In genomic region chr7:128454808-128455555, GRCh38 we compare ENCODE assay signal across 8 cellular contexts. TPM values are rescaled to one million over a fixed set of nuclear protein-coding genes. Genes with fewer than 3 reads are reported as not detected.
DNase-seq lines count a peak whose midpoint lies in the region; ATAC-seq and TF ChIP-seq lines count a peak whose summit lies in the region.

No MANE protein-coding gene starts in this region.

- H3K4me3 Mint-ChIP-seq in HFFc6 = peak overlapping the region; percentile 92
- H3K4me3 Mint-ChIP-seq in activated T-helper 2 cell treated with anti-CD3 and anti-CD28 coated beads, Interferon-gamma antibody, Interleukin-2, Interleukin-4, amounts not matched to agents 10 μg/mL and 5 μg/mL and 100 μg/mL, durations not matched to agents 14 hours and 24 hours and 36 hours (ENCODE audit: low read depth) = peak overlapping the region; percentile 88

- H3K36me3 ChIP-seq in A673 (ENCODE audit: insufficient read depth, low read length, poor library complexity, severe bottlenecking) (peaks cover 15% of the 10 kb centered on the region), stomach (peaks cover 0 to 12% (median 8%) of the 10 kb centered on the region in 4 donors)

- peaks cover 15% of the 10 kb centered on the region for H3K27me3 Mint-ChIP-seq in HFFc6 (ENCODE audit: insufficient read depth)
- H3K27me3 Mint-ChIP-seq in activated T-helper 2 cell treated with anti-CD3 and anti-CD28 coated beads, Interferon-gamma antibody, Interleukin-2, Interleukin-4, amounts not matched to agents 10 μg/mL and 5 μg/mL and 100 μg/mL, durations not matched to agents 14 hours and 24 hours and 36 hours (ENCODE audit: low read depth) = no peaks in the 10 kb centered on the region

- peak overlapping the region; percentile 99 for H3K27ac Mint-ChIP-seq in HFFc6
- peak overlapping the region; percentile 99 for H3K27ac Mint-ChIP-seq in activated T-helper 2 cell treated with anti-CD3 and anti-CD28 coated beads, Interferon-gamma antibody, Interleukin-2, Interleukin-4, amounts not matched to agents 10 μg/mL and 5 μg/mL and 100 μg/mL, durations not matched to agents 14 hours and 24 hours and 36 hours

- H3K9me3 ChIP-seq in A673 (ENCODE audit: low read depth, low read length, poor library complexity, severe bottlenecking) = no peaks in the 10 kb centered on the region
- H3K9me3 ChIP-seq in stomach = no peaks in the 10 kb centered on the region

- WGBS in stomach, 5 donors = 46 to 50% (median 47%) methylated on average over 23 to 26 of the region's 26 CpGs

- ATAC-seq in GM18505 (IDR thresholded peaks at IDR 0.05; ENCODE audit: unreplicated experiment) = no peak

- intact Hi-C loops in A673 (cut with micrococcal nuclease; ENCODE audit: unreplicated experiment) (no loop called here), stomach (cut with DNase I; ENCODE audit: low total_unique reads) (loop anchor here (5.0 kb wide), 1 partner anchor 33 kb away; no protein-coding TSS in a partner anchor)
- intact Hi-C loops in activated T-helper 2 cell treated with anti-CD3 and anti-CD28 coated beads, Interferon-gamma antibody, Interleukin-2, Interleukin-4, amounts not matched to agents 10 μg/mL and 5 μg/mL and 100 μg/mL, durations not matched to agents 14 hours and 24 hours and 36 hours (cut with micrococcal nuclease) = loop anchor here (1.0 to 10.0 kb wide), 4 partner anchors 46 to 600 kb away; partner anchors contain the start of genes IMPDH1 and RBM28

- peaks cover 5% of the 10 kb centered on the region; the same call in 1 of the 2 replicates for H3K36me3 Mint-ChIP-seq in HFFc6 (ENCODE audit: low read depth)
- peaks cover 42% of the 10 kb centered on the region for H3K36me3 Mint-ChIP-seq in activated T-helper 2 cell treated with anti-CD3 and anti-CD28 coated beads, Interferon-gamma antibody, Interleukin-2, Interleukin-4, amounts not matched to agents 10 μg/mL and 5 μg/mL and 100 μg/mL, durations not matched to agents 14 hours and 24 hours and 36 hours (ENCODE audit: low read depth)

- POLR2A ChIA-PET in A673 (lab: Charles Lee; ENCODE audit: low non-redundant PET) = no interaction called here

- H3K27ac ChIP-seq in A673 (ENCODE audit: low read depth, low read length, poor library complexity, severe bottlenecking) = peak overlapping the region; percentile 90
- H3K27ac ChIP-seq in stomach = peak overlapping the region; percentile 90 to 96 (median 95)

- no peaks in the 10 kb centered on the region for H3K9me3 Mint-ChIP-seq in HFFc6
- H3K9me3 Mint-ChIP-seq in activated T-helper 2 cell treated with anti-CD3 and anti-CD28 coated beads, Interferon-gamma antibody, Interleukin-2, Interleukin-4, amounts not matched to agents 10 μg/mL and 5 μg/mL and 100 μg/mL, durations not matched to agents 14 hours and 24 hours and 36 hours = no peaks in the 10 kb centered on the region

- DNase-seq in A673 (ENCODE audit: low spot score) = peak; percentile 21
- peak; percentile 3 for DNase-seq in HFFc6
- no peak for DNase-seq in activated T-helper 2 cell treated with anti-CD3 and anti-CD28 coated beads, Interferon-gamma antibody, Interleukin-2, Interleukin-4, amounts not matched to agents 10 μg/mL and 5 μg/mL and 100 μg/mL, durations not matched to agents 14 hours and 24 hours and 36 hours (ENCODE audit: low spot score)
- no peak for DNase-seq in stomach
- no peak for DNase-seq in DMS153 (lab: John Stamatoyannopoulos, UW)
- DNase-seq in NK-92 treated with Interleukin-12 subunit alpha and Interleukin-12 subunit beta, amount 100 ng/mL, for 24 hours (lab: John Stamatoyannopoulos, UW) = no peak

- TSS peak; percentile 85 for BruUV-seq in A673 (replicated peaks; lab: Mats Ljungman, UMichigan)

- H3K4me1 Mint-ChIP-seq in HFFc6 (ENCODE audit: low read depth) = peaks cover 50% of the 10 kb centered on the region
- peaks cover 68% of the 10 kb centered on the region for H3K4me1 Mint-ChIP-seq in activated T-helper 2 cell treated with anti-CD3 and anti-CD28 coated beads, Interferon-gamma antibody, Interleukin-2, Interleukin-4, amounts not matched to agents 10 μg/mL and 5 μg/mL and 100 μg/mL, durations not matched to agents 14 hours and 24 hours and 36 hours (ENCODE audit: low read depth)

- TF ChIP-seq POLR2A in stomach (IDR thresholded peaks at IDR 0.05) (no peak), GM18505 (IDR thresholded peaks at IDR 0.05; ENCODE audit: borderline replicate concordance, extremely low read depth, insufficient read depth, insufficient read length) (no peak)

- CTCF ChIA-PET in A673 (lab: Charles Lee) = interaction anchor here (0.7 kb wide), 1 partner anchor 67 kb away, joined by 3 read pairs; no protein-coding TSS in a partner anchor

- no peak for TF ChIP-seq EP300 in stomach (IDR thresholded peaks at IDR 0.05)

- TF ChIP-seq CTCF in A673 (conservative IDR thresholded peaks at IDR 0.05; ENCODE audit: low read depth, low read length) (no peak), HFFc6 (IDR thresholded peaks at IDR 0.05) (peak; percentile 45), stomach (IDR thresholded peaks at IDR 0.05) (no peak)

- H3K4me3 ChIP-seq in A673 (ENCODE audit: low read depth, low read length, poor library complexity, severe bottlenecking) = peak overlapping the region; percentile 92
- peak overlapping the region; percentile 94 for H3K4me3 ChIP-seq in iPS-11a (ENCODE audit: low read depth, low read length)
- H3K4me3 ChIP-seq in stomach = peak overlapping the region; percentile 70 to 84 (median 77)

- H3K27me3 ChIP-seq in A673 (replicated peaks; ENCODE audit: insufficient read depth, low read depth, low read length, poor library complexity) = no peaks in the 10 kb centered on the region
- H3K27me3 ChIP-seq in stomach = no peaks in the 10 kb centered on the region

- peaks cover 25% of the 10 kb centered on the region for H3K4me1 ChIP-seq in A673 (ENCODE audit: insufficient read depth, low read length, poor library complexity, severe bottlenecking)
- peaks cover 46 to 69% (median 64%) of the 10 kb centered on the region in 4 donors for H3K4me1 ChIP-seq in stomach

RNA-seq across cellular contexts. Expression of gene HILPDA, which starts 0.7 kb away (rescaled TPM):
- 33.9 and 36.1 TPM in 2 replicates for total RNA-seq in A673 (2021)
- total RNA-seq in HFFc6 (2021; fragmentation: NEBNext Ultra II Directional; extraction: Animal tissue kit (Norgen Biotek cat#: 25700)) = 1 to 10 TPM; 6.3 to 9.0 (median 7.2) TPM
- total RNA-seq in activated T-helper 2 cell treated with anti-CD3 and anti-CD28 coated beads, Interferon-gamma antibody, Interleukin-2, Interleukin-4, amounts not matched to agents 10 μg/mL and 5 μg/mL and 100 μg/mL, durations not matched to agents 14 hours and 24 hours and 36 hours = 406 and 416 TPM in 2 replicates
- 10 to 100 TPM in 1 of 5 donors, 1 to 10 TPM in 2, under 1 TPM in 1, not detected in 1; 0.45 to 38.2 (median 2.3) TPM for total RNA-seq in stomach
- 10 to 100 TPM in 2 of 3 donors, 1 to 10 TPM in 1; 8.1 to 25.8 (median 14.2) TPM for polyA plus RNA-seq in stomach

RNA-seq across cellular contexts. Expression of gene METTL2B, which starts 21.6 kb away (rescaled TPM):
- total RNA-seq in A673 (2021) (53.8 and 58.7 TPM in 2 replicates), stomach (10 to 100 TPM; 10.3 to 21.5 (median 12.5) TPM)
- total RNA-seq in HFFc6 (2021; fragmentation: NEBNext Ultra II Directional; extraction: Animal tissue kit (Norgen Biotek cat#: 25700)) = 10 to 100 TPM; 25.5 to 33.6 (median 31.7) TPM
- 46.9 and 52.4 TPM in 2 replicates for total RNA-seq in activated T-helper 2 cell treated with anti-CD3 and anti-CD28 coated beads, Interferon-gamma antibody, Interleukin-2, Interleukin-4, amounts not matched to agents 10 μg/mL and 5 μg/mL and 100 μg/mL, durations not matched to agents 14 hours and 24 hours and 36 hours
- polyA plus RNA-seq in stomach = 10 to 100 TPM in 2 of 3 donors, 1 to 10 TPM in 1; 7.8 to 12.8 (median 11.7) TPM

RNA-seq across cellular contexts. Expression of gene IMPDH1, which starts 45.2 kb away (rescaled TPM):
- total RNA-seq in A673 (2021) (74.4 and 92.6 TPM in 2 replicates), stomach (100 to 1,000 TPM in 2 of 5 donors, 10 to 100 TPM in 3; 45.5 to 188 (median 94.4) TPM)
- 100 to 1,000 TPM in 1 of 6 experiments, 10 to 100 TPM in 5; 81.8 to 107 (median 93.3) TPM for total RNA-seq in HFFc6 (2021; fragmentation: NEBNext Ultra II Directional; extraction: Animal tissue kit (Norgen Biotek cat#: 25700))
- total RNA-seq in activated T-helper 2 cell treated with anti-CD3 and anti-CD28 coated beads, Interferon-gamma antibody, Interleukin-2, Interleukin-4, amounts not matched to agents 10 μg/mL and 5 μg/mL and 100 μg/mL, durations not matched to agents 14 hours and 24 hours and 36 hours = 108 and 112 TPM in 2 replicates
- polyA plus RNA-seq in stomach = 10 to 100 TPM; 32.7 to 72.3 (median 59.7) TPM

Comparison
In these comparisons a context has a peak if more than half of its experiments do, and no peak if none do; other contexts are left out.
1. DNase-seq: peak in A673 (single experiment) and HFFc6 (single experiment); none in activated T-helper 2 cell treated with anti-CD3 and anti-CD28 coated beads, Interferon-gamma antibody, Interleukin-2, Interleukin-4, amounts not matched to agents 10 μg/mL and 5 μg/mL and 100 μg/mL, durations not matched to agents 14 hours and 24 hours and 36 hours (single experiment), stomach (single experiment), DMS153 (single experiment) and NK-92 treated with Interleukin-12 subunit alpha and Interleukin-12 subunit beta, amount 100 ng/mL, for 24 hours (single experiment).
2. RNA of gene HILPDA, which starts 0.7 kb away (total RNA-seq): 406 to 416 TPM in activated T-helper 2 cell treated with anti-CD3 and anti-CD28 coated beads, Interferon-gamma antibody, Interleukin-2, Interleukin-4, amounts not matched to agents 10 μg/mL and 5 μg/mL and 100 μg/mL, durations not matched to agents 14 hours and 24 hours and 36 hours; 33.9 to 36.1 TPM in A673, 6.3 to 9.0 TPM in HFFc6 and 0.45 to 38.2 TPM in stomach; every median in the first group is over 10 times any median in the second.
3. Peak in every context shown above with its lines, with median percentiles within 50 percentile points of each other: H3K4me3 ChIP-seq.